Comparison of ENCODE assay signal across 18 cellular contexts in the genomic region with DNA sequence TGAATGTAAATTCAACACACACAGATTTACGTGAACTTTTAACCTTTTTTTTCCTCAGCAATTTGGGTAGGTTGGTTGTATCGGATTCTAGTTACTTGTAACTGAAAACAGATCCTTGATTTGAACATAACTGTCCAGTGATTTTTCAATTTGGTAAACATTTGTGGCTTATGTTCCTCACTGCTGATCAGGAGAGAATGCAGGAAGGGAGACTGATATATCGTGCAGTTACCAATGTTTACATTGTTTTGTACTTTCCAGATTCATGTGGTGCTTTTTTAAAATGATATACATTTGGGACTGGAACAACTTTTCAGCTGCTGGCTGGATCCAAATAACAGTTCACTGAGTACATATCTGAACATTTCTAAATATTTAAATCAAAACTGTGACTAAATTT.
"Had no signal": no experiment of that assay in that cellular context is flagged by ENCODE, and none has a peak within 500 bp of the region (broad histone marks: within the 10 kb centered on the region; RNA-seq: fewer than 3 reads in every experiment).

No MANE protein-coding gene starts in this region.

- ATAC-seq: heart left ventricle; left lobe of liver; natural killer cell treated with Interleukin-12 subunit alpha and Interleukin-12 subunit beta and Interleukin-15 and Interleukin-18, amount 100 ng/mL, for 72 hours had no signal

- H3K9me3 Mint-ChIP-seq: activated CD4-positive, alpha-beta memory T cell treated with anti-CD3 and anti-CD28 coated beads for 36 hours; central memory CD8-positive, alpha-beta T cell; natural killer cell treated with Interleukin-12 subunit alpha and Interleukin-12 subunit beta and Interleukin-15 and Interleukin-18, amount 100 ng/mL, for 72 hours had no signal

- H3K27ac ChIP-seq: adrenal gland, heart left ventricle, VCaP had no signal

- DNase-seq: activated CD4-positive, alpha-beta memory T cell treated with anti-CD3 and anti-CD28 coated beads for 36 hours; activated CD8-positive, alpha-beta memory T cell treated with anti-CD3 and anti-CD28 coated beads, Interleukin-2, amount 50 U/mL, for 4 hours; activated naive CD4-positive, alpha-beta T cell; adrenal gland; dermis blood vessel endothelial cell; endodermal cell; erythroblast; heart left ventricle; islet precursor cell; stimulated activated CD4-positive, alpha-beta T cell treated with anti-CD3 and anti-CD28 coated beads, Interleukin-2, amount 100 ng/mL, for 48 hours; stimulated activated naive CD4-positive, alpha-beta T cell treated with Interleukin-2 at 50 U/mL for 16 hours; T-helper 1 cell; trophoblast cell had no signal

- H3K9me3 ChIP-seq: adrenal gland, heart left ventricle had no signal

- H3K27ac Mint-ChIP-seq: activated CD4-positive, alpha-beta memory T cell treated with anti-CD3 and anti-CD28 coated beads for 36 hours; endodermal cell; natural killer cell treated with Interleukin-12 subunit alpha and Interleukin-12 subunit beta and Interleukin-15 and Interleukin-18, amount 100 ng/mL, for 72 hours had no signal

- H3K27me3 Mint-ChIP-seq: activated CD4-positive, alpha-beta memory T cell treated with anti-CD3 and anti-CD28 coated beads for 36 hours; brain; central memory CD8-positive, alpha-beta T cell; natural killer cell treated with Interleukin-12 subunit alpha and Interleukin-12 subunit beta and Interleukin-15 and Interleukin-18, amount 100 ng/mL, for 72 hours had no signal

- H3K4me3 Mint-ChIP-seq: activated CD4-positive, alpha-beta memory T cell treated with anti-CD3 and anti-CD28 coated beads for 36 hours; brain; central memory CD8-positive, alpha-beta T cell; endodermal cell; natural killer cell treated with Interleukin-12 subunit alpha and Interleukin-12 subunit beta and Interleukin-15 and Interleukin-18, amount 100 ng/mL, for 72 hours had no signal

- H3K36me3 Mint-ChIP-seq: brain; natural killer cell treated with Interleukin-12 subunit alpha and Interleukin-12 subunit beta and Interleukin-15 and Interleukin-18, amount 100 ng/mL, for 72 hours had no signal

- H3K27me3 ChIP-seq: adrenal gland, heart left ventricle had no signal
